In genomic region chr20:54691335-54691734, GRCh38 we compare ENCODE assay signal across 6 cellular contexts.
"Had no signal": no experiment of that assay in that cellular context is flagged by ENCODE, and none has a peak within 500 bp of the region (broad histone marks: within the 10 kb centered on the region; RNA-seq: fewer than 3 reads in every experiment).

No MANE protein-coding gene starts in this region.

- DNase-seq: GM23248, GOT3, H7, HFFc6 had no signal

- FAIRE-seq: HepG2 had no signal

- ATAC-seq: HCT116, HepG2 had no signal
